1 cellular context compared by ENCODE assay signal in the genomic region with DNA sequence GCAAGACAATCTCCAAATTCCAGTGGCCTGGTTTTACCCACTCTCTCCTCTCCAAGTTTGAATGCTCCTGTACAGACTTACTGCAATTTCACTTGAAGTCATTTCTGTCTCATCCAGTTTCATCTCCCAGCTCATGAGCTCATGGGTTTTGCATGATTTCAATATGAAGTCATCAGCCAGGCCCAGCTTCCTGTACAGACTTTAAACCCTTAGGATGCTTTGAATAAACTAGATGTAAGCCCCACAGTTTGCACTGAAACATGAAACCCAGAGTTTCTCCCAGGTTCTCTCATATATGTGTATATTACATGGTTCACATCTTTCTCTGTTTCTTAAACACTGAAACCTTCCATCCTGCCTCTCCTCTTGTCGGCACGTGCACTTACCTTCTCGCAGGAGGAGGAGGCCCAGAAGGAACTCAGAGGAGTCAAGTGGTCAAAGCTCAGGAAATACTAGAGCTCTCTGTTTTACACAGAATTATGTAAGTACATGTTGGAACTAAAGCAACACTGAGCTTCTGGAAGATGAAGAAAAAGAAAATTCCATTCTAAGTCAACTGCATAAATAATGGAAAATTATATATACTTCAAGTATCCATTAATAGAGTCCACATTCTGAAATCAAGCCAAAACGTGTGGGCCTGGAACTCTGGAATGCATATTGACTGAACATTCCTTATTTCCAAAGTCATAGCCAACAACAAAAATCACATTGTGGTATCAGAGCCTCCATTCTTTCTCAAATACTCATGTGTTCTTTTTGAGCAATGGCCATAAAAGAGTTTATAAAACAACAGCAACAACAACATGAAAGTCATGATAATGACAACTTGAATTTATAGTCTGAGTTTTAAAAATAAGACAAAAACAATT.
A peak's percentile ranks its signal among the peaks of the same experiment; 100 is the strongest.
TF ChIP-seq lines count a peak whose summit lies in the region.

No MANE protein-coding gene starts in this region.

TF ChIP-seq in GM12878, 131 proteins besides CTCF, POLR2A, EP300 and RAD21 (continued from another document):
- TF ChIP-seq, protein P1, sequence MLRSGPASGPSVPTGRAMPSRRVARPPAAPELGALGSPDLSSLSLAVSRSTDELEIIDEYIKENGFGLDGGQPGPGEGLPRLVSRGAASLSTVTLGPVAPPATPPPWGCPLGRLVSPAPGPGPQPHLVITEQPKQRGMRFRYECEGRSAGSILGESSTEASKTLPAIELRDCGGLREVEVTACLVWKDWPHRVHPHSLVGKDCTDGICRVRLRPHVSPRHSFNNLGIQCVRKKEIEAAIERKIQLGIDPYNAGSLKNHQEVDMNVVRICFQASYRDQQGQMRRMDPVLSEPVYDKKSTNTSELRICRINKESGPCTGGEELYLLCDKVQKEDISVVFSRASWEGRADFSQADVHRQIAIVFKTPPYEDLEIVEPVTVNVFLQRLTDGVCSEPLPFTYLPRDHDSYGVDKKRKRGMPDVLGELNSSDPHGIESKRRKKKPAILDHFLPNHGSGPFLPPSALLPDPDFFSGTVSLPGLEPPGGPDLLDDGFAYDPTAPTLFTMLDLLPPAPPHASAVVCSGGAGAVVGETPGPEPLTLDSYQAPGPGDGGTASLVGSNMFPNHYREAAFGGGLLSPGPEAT (IDR thresholded peaks at IDR 0.05; ENCODE audit: low read depth): no peak
- TF ChIP-seq IRF4 (IDR thresholded peaks at IDR 0.05; ENCODE audit: low read depth, low read length) (no peak), PAX5 (IDR thresholded peaks at IDR 0.05; ENCODE audit: borderline replicate concordance, low read depth, low read length) (no peak), BCL3 (IDR thresholded peaks at IDR 0.05; ENCODE audit: borderline replicate concordance, insufficient read depth, low read depth, low read length, poor library complexity, severe bottlenecking) (no peak), RBBP5 (conservative IDR thresholded peaks at IDR 0.05) (no peak), RB1 (IDR thresholded peaks at IDR 0.05; ENCODE audit: borderline replicate concordance) (no peak), NFIC (IDR thresholded peaks at IDR 0.05; ENCODE audit: low read depth, low read length) (peak; percentile 58; the same call in 1 of the 2 replicates), CREB1 (IDR thresholded peaks at IDR 0.05; ENCODE audit: low read depth) (peak; percentile 94), E2F8 (IDR thresholded peaks at IDR 0.05; ENCODE audit: low read depth, partially characterized antibody) (no peak), CEBPZ (IDR thresholded peaks at IDR 0.05; ENCODE audit: low read depth, low read length) (no peak), CREM (IDR thresholded peaks at IDR 0.05; ENCODE audit: low read depth) (peak; percentile 79), RUNX3 (IDR thresholded peaks at IDR 0.05; ENCODE audit: low read length) (peak; percentile 27; the same call in 1 of the 2 replicates), POLR2AphosphoS2 (IDR thresholded peaks at IDR 0.05; ENCODE audit: low read depth, low read length) (no peak), RCOR1 (conservative IDR thresholded peaks at IDR 0.05; ENCODE audit: low read depth, low read length) (no peak), RFX5 (IDR thresholded peaks at IDR 0.05; ENCODE audit: low read depth, low read length) (no peak), ZNF592 (IDR thresholded peaks at IDR 0.05) (no peak), BHLHE40 (IDR thresholded peaks at IDR 0.05; ENCODE audit: borderline replicate concordance in 1 of 2, low read depth in 2 of 2, low read length in 1 of 2) (peak in 1 of 2 experiments; percentile 73; a peak in 2 of 4 replicates), SREBF1 (IDR thresholded peaks at IDR 0.05; ENCODE audit: low read length) (no peak), IKZF2 (IDR thresholded peaks at IDR 0.05) (peak in 1 of 2 experiments; percentile 20; a peak in 1 of 4 replicates), JUNB (IDR thresholded peaks at IDR 0.05) (peak; percentile 63)
